ENCODE assay signal across 11 cellular contexts in genomic region chr1:234659538-234659937, GRCh38. TPM values are rescaled to one million over a fixed set of nuclear protein-coding genes. Genes with fewer than 3 reads are reported as not detected.
A peak's percentile ranks its signal among the peaks of the same experiment; 100 is the strongest.
DNase-seq lines count a peak whose midpoint lies in the region; ATAC-seq, FAIRE-seq and TF ChIP-seq lines count a peak whose summit lies in the region.
"Had no signal": no experiment of that assay in that cellular context is flagged by ENCODE, and none has a peak within 500 bp of the region (broad histone marks: within the 10 kb centered on the region; RNA-seq: fewer than 3 reads in every experiment).

No MANE protein-coding gene starts in this region.

- no peaks in the 10 kb centered on the region for H3K36me3 ChIP-seq in tibial nerve
- H3K36me3 ChIP-seq: transverse colon had no signal

- DNase-seq in A549 (ENCODE audit: low read depth in 1 of 2, low spot score in 1 of 2) (peak; percentile 69 to 83), HT1080 (ENCODE audit: low read depth) (peak; percentile 93), astrocyte of the hippocampus (ENCODE audit: low read depth, low spot score) (peak; percentile 71), iris pigment epithelial cell (ENCODE audit: low read depth) (peak; percentile 85), tibial nerve (ENCODE audit: low spot score in 2 of 2) (no peak), activated gamma-delta T cell treated with Interleukin-2 at 50 U/mL for 16 hours (no peak)
- no peak for DNase-seq in effector CD8-positive, alpha-beta T cell (lab: John Stamatoyannopoulos, UW)
- no peak for DNase-seq in stimulated activated CD8-positive, alpha-beta memory T cell treated with anti-CD3 and anti-CD28 coated beads, Interleukin-4, amount 100 ng/mL, for 48 hours
- DNase-seq: Karpas-422, transverse colon had no signal

- no peak for FAIRE-seq in A549 (lab: Jason Lieb, UNC)
- FAIRE-seq: TTC549 had no signal

- peak; percentile 86 to 90 for ATAC-seq in A549

- H3K27ac ChIP-seq in A549 (peak overlapping the region; percentile 81 to 88), tibial nerve (no peak overlapping the region)
- H3K27ac ChIP-seq: transverse colon had no signal

- POLR2A ChIA-PET in A549 (lab: Yijun Ruan, JAX), result interaction anchor here (1.0 to 4.0 kb wide), 2 partner anchors 32 to 47 kb away, joined by 3 to 35 read pairs; no protein-coding TSS in a partner anchor

- H3K4me3 ChIP-seq in A549 (no peak overlapping the region), tibial nerve (no peak overlapping the region)
- H3K4me3 ChIP-seq: transverse colon had no signal

- H3K4me1 ChIP-seq in A549 (peaks cover 50% of the 10 kb centered on the region), tibial nerve (peaks cover 0 to 24% (median 0%) of the 10 kb centered on the region in 4 donors)

- TF ChIP-seq POLR2A in A549 (IDR thresholded peaks at IDR 0.05; ENCODE audit: low read length), result no peak
- no peak for TF ChIP-seq POLR2A in tibial nerve (IDR thresholded peaks at IDR 0.05)

- H3K9me3 ChIP-seq in A549, result no peaks in the 10 kb centered on the region
- no peaks in the 10 kb centered on the region for H3K9me3 ChIP-seq in tibial nerve
- H3K9me3 ChIP-seq: transverse colon had no signal

- 11% methylated on average over 9 of the region's 9 CpGs for WGBS in A549 (ENCODE audit: missing lambda C conversion rate)
- WGBS in tibial nerve, 2 donors, result 88 to 89% methylated on average over 9 of the region's 9 CpGs

- no peaks in the 10 kb centered on the region for H3K27me3 ChIP-seq in tibial nerve
- H3K27me3 ChIP-seq: transverse colon had no signal

- peak overlapping the region; percentile 63 for H3K4me2 ChIP-seq in A549

- TF ChIP-seq CTCF in A549 (IDR thresholded peaks at IDR 0.05), result no peak
- no peak for TF ChIP-seq CTCF in tibial nerve (IDR thresholded peaks at IDR 0.05)

- CTCF ChIA-PET in A549 (lab: Yijun Ruan, JAX), result interaction anchor here (0.6 to 1.8 kb wide), 7 partner anchors 12 to 761 kb away, joined by 3 to 5 read pairs (median 4); partner anchors contain the start of gene IRF2BP2

- TF ChIP-seq EP300 in A549 (IDR thresholded peaks at IDR 0.05), result no peak
- no peak for TF ChIP-seq EP300 in tibial nerve (IDR thresholded peaks at IDR 0.05)

- TF ChIP-seq RAD21 in A549 (conservative IDR thresholded peaks at IDR 0.05 in 1 of 2, IDR thresholded peaks at IDR 0.05 in 1 of 2), result peak in 1 of 2 experiments; percentile 42; a peak in 1 of 5 replicates

TF ChIP-seq in A549, 52 proteins besides CTCF, POLR2A, EP300 and RAD21:
- TF ChIP-seq JUN (IDR thresholded peaks at IDR 0.05) (peak in 1 of 2 experiments; percentile 47; a peak in 1 of 5 replicates), EHMT2 (IDR thresholded peaks at IDR 0.05; ENCODE audit: low read depth) (no peak), POLR2AphosphoS2 (conservative IDR thresholded peaks at IDR 0.05; ENCODE audit: low read length) (no peak), BCL3 (IDR thresholded peaks at IDR 0.05) (no peak), CHD4 (IDR thresholded peaks at IDR 0.05; ENCODE audit: borderline replicate concordance) (no peak), BHLHE40 (IDR thresholded peaks at IDR 0.05; ENCODE audit: low read depth, low read length) (no peak), JUNB (IDR thresholded peaks at IDR 0.05) (peak; percentile 71), HDAC2 (IDR thresholded peaks at IDR 0.05) (no peak), ZSCAN20 (CRISPR knock-in tag; IDR thresholded peaks at IDR 0.05) (no peak), HOXA7 (CRISPR knock-in tag; IDR thresholded peaks at IDR 0.05) (no peak), CEBPB (IDR thresholded peaks at IDR 0.05) (no peak; a peak in 1 of 4 replicates), CHD2 (IDR thresholded peaks at IDR 0.05; ENCODE audit: low read length, partially characterized antibody) (no peak), ZNF302 (CRISPR knock-in tag; IDR thresholded peaks at IDR 0.05) (no peak), MYC (IDR thresholded peaks at IDR 0.05; ENCODE audit: borderline replicate concordance, low read length) (no peak), SMC3 (IDR thresholded peaks at IDR 0.05) (peak; percentile 44; the same call in 2 of the 3 replicates), MAX (IDR thresholded peaks at IDR 0.05) (peak; percentile 36; the same call in 1 of the 2 replicates), NPAS2 (CRISPR knock-in tag; IDR thresholded peaks at IDR 0.05; ENCODE audit: borderline replicate concordance) (no peak), ATOH8 (CRISPR knock-in tag; IDR thresholded peaks at IDR 0.05; ENCODE audit: low read depth) (no peak), E2F6 (IDR thresholded peaks at IDR 0.05; ENCODE audit: borderline replicate concordance, low read depth) (peak; percentile 40; the same call in 1 of the 2 replicates), FOXS1 (CRISPR knock-in tag; IDR thresholded peaks at IDR 0.05) (no peak), FOSL2 (IDR thresholded peaks at IDR 0.05) (peak; percentile 74), FOSL2 (CRISPR knock-in tag; IDR thresholded peaks at IDR 0.05) (peak; percentile 89), ZC3H11A (IDR thresholded peaks at IDR 0.05) (no peak)

RNA-seq across cellular contexts. Expression of gene IRF2BP2, which starts 49.6 kb away (rescaled TPM):
- polyA plus RNA-seq in A549 (2011; rRNA removed), result 38.2 and 53.5 TPM in 2 replicates
- 79.4 and 99.0 TPM in 2 replicates for polyA plus RNA-seq in A549 (2012; cell fraction: cytosol; rRNA removed)
- polyA plus RNA-seq in A549 (2012; cell fraction: nucleus; rRNA removed), result 131 and 168 TPM in 2 replicates
- polyA plus RNA-seq in A549 (2017; fragmentation: RNase III; extraction: RNeasy Plus Mini Kit Qiagen cat#74134 plus additional on column Dnase treatment), result 42.7 to 53.5 TPM (median 53.0 TPM) in 3 replicates
- 76.2 and 82.0 TPM in 2 replicates for polyA minus RNA-seq in A549 (2011; rRNA and poly(A)+ RNA removed)
- 47.8 and 69.6 TPM in 2 replicates for total RNA-seq in HT1080 (2014; rRNA removed; shearing (Covaris generic))
- 68.2 and 68.8 TPM in 2 replicates for polyA plus RNA-seq in HT1080 (2015; cell fraction: cytosol; rRNA removed)
- 90.5 and 110 TPM in 2 replicates for polyA plus RNA-seq in HT1080 (2015; cell fraction: nucleus; rRNA removed)
- total RNA-seq in tibial nerve, result 100 to 1,000 TPM in 1 of 4 donors, 10 to 100 TPM in 3; 71.4 to 107 (median 93.8) TPM

Comparison
In these comparisons a context has a peak if more than half of its experiments do, and no peak if none do; other contexts are left out.
1. DNase-seq: peak in A549 (2 of 2), HT1080 (single experiment), astrocyte of the hippocampus (single experiment) and iris pigment epithelial cell (single experiment); none in effector CD8-positive, alpha-beta T cell (single experiment), tibial nerve (0 of 2), activated gamma-delta T cell treated with Interleukin-2 at 50 U/mL for 16 hours (single experiment) and stimulated activated CD8-positive, alpha-beta memory T cell treated with anti-CD3 and anti-CD28 coated beads, Interleukin-4, amount 100 ng/mL, for 48 hours (single experiment).
2. H3K27ac ChIP-seq: peak in A549 (2 of 2); none in tibial nerve (0 of 4).